8 cellular contexts compared by ENCODE assay signal in the genomic region with DNA sequence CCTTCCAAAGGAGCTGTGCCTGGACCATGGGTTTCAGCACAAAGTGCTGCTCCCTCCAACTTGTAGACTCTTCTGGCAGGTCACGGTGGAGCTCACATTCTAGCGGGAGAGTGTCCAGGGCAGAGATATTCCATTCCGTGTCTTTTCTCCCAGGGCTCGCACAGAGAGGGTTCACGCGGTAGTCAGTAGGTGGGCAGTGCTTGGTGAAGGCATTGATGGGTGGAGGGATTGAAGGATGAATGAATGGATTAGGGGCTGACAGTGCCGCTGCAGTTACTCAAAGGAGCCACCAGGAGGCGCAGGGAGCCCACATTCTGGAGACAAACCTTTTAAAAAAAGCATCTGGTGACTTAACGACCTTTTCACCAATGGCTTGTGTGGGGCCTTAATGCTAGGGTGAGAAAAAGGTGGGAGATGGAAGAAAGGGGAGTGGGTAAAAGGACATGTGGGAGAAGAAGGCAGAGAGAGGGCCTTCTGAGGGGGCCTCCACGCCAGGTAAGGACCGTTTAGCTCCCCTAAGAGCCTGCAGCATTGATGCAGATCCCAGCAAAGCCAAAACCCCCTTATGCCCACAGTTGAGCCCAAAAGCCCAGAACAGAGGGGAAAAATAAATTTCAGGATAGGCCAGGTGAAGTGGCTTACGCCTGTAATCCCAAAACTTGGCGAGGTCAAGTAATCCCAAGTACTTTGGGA.
DNase-seq lines count a peak whose midpoint lies in the region; ATAC-seq and TF ChIP-seq lines count a peak whose summit lies in the region.

No MANE protein-coding gene starts in this region.

- in situ Hi-C loops in astrocyte of the cerebellum (cut with HindIII; ENCODE audit: low sequenced_read_pairs): no loop called here

- H3K4me3 ChIP-seq in astrocyte of the cerebellum (ENCODE audit: low read depth, low read length): no peak overlapping the region

- DNase-seq in NCI-H146 treated with DMSO at 0.1 percent for 48 hours (lab: John Stamatoyannopoulos, UW; ENCODE audit: unreplicated experiment) (peak; percentile 64), T-helper 22 cell (ENCODE audit: low read depth) (peak; percentile 20), astrocyte of the cerebellum (ENCODE audit: low read depth) (peak; percentile 22), iPS DF 4.7 (ENCODE audit: extremely low read depth, low spot score) (peak; percentile 51), GOT3 (lab: John Stamatoyannopoulos, UW) (no peak)
- DNase-seq in stimulated activated CD4-positive, alpha-beta T cell treated with anti-CD3 and anti-CD28 coated beads, Interleukin-12 subunit alpha, Interleukin-12 subunit beta, amount 100 ng/mL, for 48 hours (ENCODE audit: low read depth in 2 of 3, low spot score in 1 of 3): peak; percentile 37 to 43 (median 38)

- TF ChIP-seq CTCF in GM12872 (IDR thresholded peaks at IDR 0.05; ENCODE audit: insufficient read depth, low read depth, low read length) (peak; percentile 100), astrocyte of the cerebellum (IDR thresholded peaks at IDR 0.05; ENCODE audit: low read depth, low read length, missing control alignments) (peak; percentile 99)

- no peak for ATAC-seq in HG03460 (IDR thresholded peaks at IDR 0.05; ENCODE audit: unreplicated experiment)
